In genomic region chr22:28375761-28376534, GRCh38 we compare ENCODE assay signal across 24 cellular contexts.
A peak's percentile ranks its signal among the peaks of the same experiment; 100 is the strongest.
DNase-seq lines count a peak whose midpoint lies in the region; ATAC-seq and TF ChIP-seq lines count a peak whose summit lies in the region.
"Had no signal": no experiment of that assay in that cellular context is flagged by ENCODE, and none has a peak within 500 bp of the region (broad histone marks: within the 10 kb centered on the region; RNA-seq: fewer than 3 reads in every experiment).

No MANE protein-coding gene starts in this region.

- H3K4me3 ChIP-seq in heart right ventricle: no peak overlapping the region
- H3K4me3 ChIP-seq in SK-N-MC: no peak overlapping the region
- no peak overlapping the region for H3K4me3 ChIP-seq in upper lobe of right lung
- H3K4me3 ChIP-seq in OCI-LY7 (ENCODE audit: low read depth, low read length, poor library complexity, severe bottlenecking): no peak overlapping the region
- H3K4me3 ChIP-seq: coronary artery, lower lobe of right lung, SJSA1 had no signal

- CTCF ChIA-PET in OCI-LY7 (lab: Charles Lee; ENCODE audit: unreplicated experiment): interaction anchor here (0.5 kb wide), 1 partner anchor 16 kb away, joined by 4 read pairs; no protein-coding TSS in a partner anchor

- H3K27ac ChIP-seq in heart right ventricle: no peak overlapping the region
- peak overlapping the region; percentile 55; the same call in 1 of the 2 replicates for H3K27ac ChIP-seq in SK-N-MC
- H3K27ac ChIP-seq in upper lobe of right lung: no peak overlapping the region
- no peak overlapping the region for H3K27ac ChIP-seq in OCI-LY7 (ENCODE audit: low read depth, low read length, poor library complexity, severe bottlenecking)
- H3K27ac ChIP-seq: coronary artery, lower lobe of right lung, Peyer's patch, SJSA1, VCaP had no signal

- no peaks in the 10 kb centered on the region for H3K79me2 ChIP-seq in OCI-LY7 (ENCODE audit: insufficient read depth, low read depth, low read length)

- H3K4me1 ChIP-seq in heart right ventricle (peaks cover 0 to 60% (median 41%) of the 10 kb centered on the region in 9 donors), upper lobe of right lung (peaks cover 32% of the 10 kb centered on the region), OCI-LY7 (ENCODE audit: insufficient read depth, low read length, poor library complexity, severe bottlenecking) (no peaks in the 10 kb centered on the region)

- H3K36me3 ChIP-seq in heart right ventricle: no peaks in the 10 kb centered on the region
- no peaks in the 10 kb centered on the region for H3K36me3 ChIP-seq in SK-N-MC (ENCODE audit: insufficient read depth, low read length)
- no peaks in the 10 kb centered on the region for H3K36me3 ChIP-seq in upper lobe of right lung
- H3K36me3 ChIP-seq in OCI-LY7 (ENCODE audit: insufficient read depth, low read length): no peaks in the 10 kb centered on the region
- H3K36me3 ChIP-seq: lower lobe of right lung, Peyer's patch, SJSA1 had no signal

- intact Hi-C loops in left cardiac atrium (cut with DNase I): no loop called here
- intact Hi-C loops in heart right ventricle (cut with DNase I): no loop called here
- intact Hi-C loops in upper lobe of right lung (cut with DNase I): no loop called here
- intact Hi-C loops in OCI-LY7 (cut with micrococcal nuclease; ENCODE audit: unreplicated experiment): no loop called here

- POLR2A ChIA-PET in OCI-LY7 (lab: Charles Lee): no interaction called here

- peak; percentile 53 to 68 for ATAC-seq in left cardiac atrium
- no peak for ATAC-seq in heart right ventricle
- peak; percentile 35 for ATAC-seq in upper lobe of right lung
- ATAC-seq: HCT116, T-helper 17 cell had no signal

- H3K27me3 ChIP-seq in heart right ventricle (no peaks in the 10 kb centered on the region), upper lobe of right lung (no peaks in the 10 kb centered on the region)
- H3K27me3 ChIP-seq: Peyer's patch, SJSA1 had no signal

- no peak for DNase-seq in left cardiac atrium
- no peak for DNase-seq in heart right ventricle
- DNase-seq in SK-N-MC (ENCODE audit: low read depth, low spot score): no peak
- DNase-seq in fibroblast of peridontal ligament (ENCODE audit: extremely low read depth): peak; percentile 79
- DNase-seq in upper lobe of right lung: no peak
- DNase-seq in OCI-LY7 (ENCODE audit: low spot score): no peak
- DNase-seq in cerebellum (ENCODE audit: low spot score): no peak
- DNase-seq in UCSD-AML1 (lab: John Stamatoyannopoulos, UW; ENCODE audit: unreplicated experiment): no peak
- DNase-seq: activated naive CD8-positive, alpha-beta T cell treated with anti-CD3 and anti-CD28 coated beads for 36 hours; CD4-positive, alpha-beta T cell; DMS153; endodermal cell; GDM1; immature natural killer cell; KG1; lower lobe of right lung; NCI-H1694 treated with DMSO at 0.1 percent for 48 hours; NCI-H2227 treated with DMSO at 0.1 percent for 48 hours; Peyer's patch; T-helper 17 cell had no signal

- no peak overlapping the region for H3K9ac ChIP-seq in SK-N-MC (ENCODE audit: insufficient read length)

- no TSS peak for BruUV-seq in OCI-LY7 (replicated peaks; lab: Mats Ljungman, UMichigan)

- no peaks in the 10 kb centered on the region for H3K9me2 ChIP-seq in OCI-LY7 (ENCODE audit: insufficient read depth, low read length)

- H2AFZ ChIP-seq in OCI-LY7 (ENCODE audit: low read length): no peak overlapping the region

- TF ChIP-seq CTCF in heart right ventricle (IDR thresholded peaks at IDR 0.05) (no peak), upper lobe of right lung (IDR thresholded peaks at IDR 0.05) (no peak), OCI-LY7 (conservative IDR thresholded peaks at IDR 0.05; ENCODE audit: low read length) (no peak)

- H3K4me2 ChIP-seq in OCI-LY7 (ENCODE audit: low read length): no peak overlapping the region

- H4K20me1 ChIP-seq in OCI-LY7 (ENCODE audit: insufficient read depth, low read length): no peaks in the 10 kb centered on the region

- H3K9me3 ChIP-seq in heart right ventricle: peaks cover 0 to 8% (median 0%) of the 10 kb centered on the region in 11 donors
- H3K9me3 ChIP-seq in SK-N-MC (ENCODE audit: low read depth, low read length): no peaks in the 10 kb centered on the region
- no peaks in the 10 kb centered on the region for H3K9me3 ChIP-seq in upper lobe of right lung
- no peaks in the 10 kb centered on the region for H3K9me3 ChIP-seq in OCI-LY7 (ENCODE audit: low read length)
- H3K9me3 ChIP-seq: lower lobe of right lung, Peyer's patch, SJSA1 had no signal

Comparison
In these comparisons a context has a peak if more than half of its experiments do, and no peak if none do; other contexts are left out.
1. ATAC-seq: peak in left cardiac atrium (2 of 2) and upper lobe of right lung (single experiment); none in heart right ventricle (0 of 8).